10 cellular contexts compared by ENCODE assay signal in the genomic region with DNA sequence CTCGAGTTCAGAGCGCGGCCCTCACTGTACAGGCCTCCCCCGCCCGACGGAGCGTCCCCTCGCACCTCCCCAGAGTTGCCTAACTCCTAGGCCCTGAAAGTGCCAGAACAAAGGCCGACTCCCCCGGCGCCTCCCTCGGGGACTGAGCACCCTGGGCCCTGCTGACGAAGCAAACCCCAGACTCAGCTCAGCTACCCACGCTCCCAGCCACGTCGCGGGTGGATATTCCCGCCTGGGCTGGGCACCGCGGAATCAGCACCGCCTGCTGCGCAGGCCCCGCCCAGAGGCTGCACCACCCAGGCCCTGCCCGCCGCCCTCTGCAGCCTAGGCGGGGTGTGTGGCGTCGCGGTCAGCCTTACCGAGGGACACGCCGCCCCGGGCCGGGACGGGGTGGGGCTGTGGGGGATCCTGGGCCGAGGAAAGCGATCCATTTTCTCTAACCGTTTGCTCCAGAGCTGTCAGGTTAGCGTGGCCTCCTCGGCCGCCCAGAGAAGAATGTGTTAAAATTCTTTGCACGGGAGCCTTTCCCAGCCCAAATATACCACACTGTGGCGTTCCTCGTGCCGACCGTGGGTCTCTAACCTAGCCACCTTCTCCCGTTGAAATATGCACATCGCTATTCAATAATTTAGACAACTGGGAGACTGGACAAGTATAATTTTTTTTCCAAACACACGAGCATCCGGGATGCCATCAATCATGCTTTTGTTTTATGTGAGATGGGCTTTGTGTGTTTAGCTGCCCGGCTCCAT. TPM values are rescaled to one million over a fixed set of nuclear protein-coding genes. Genes with fewer than 3 reads are reported as not detected.
DNase-seq lines count a peak whose midpoint lies in the region; ATAC-seq, FAIRE-seq and TF ChIP-seq lines count a peak whose summit lies in the region.
"Had no signal": no experiment of that assay in that cellular context is flagged by ENCODE, and none has a peak within 500 bp of the region (broad histone marks: within the 10 kb centered on the region; RNA-seq: fewer than 3 reads in every experiment).

No MANE protein-coding gene starts in this region.

- H3K4me3 ChIP-seq in H1 (ENCODE audit: extremely low read depth in 1 of 4, insufficient read depth in 2 of 4, low read depth in 3 of 4, low read length in 4 of 4) (peak overlapping the region in 2 of 4 experiments; percentile 7 to 38; a peak in 4 of 8 replicates), neural cell (ENCODE audit: low read length) (no peak overlapping the region), small intestine (ENCODE audit: low read depth in 1 of 2, low read length in 2 of 2) (peak overlapping the region in 1 of 2 donors; percentile 8)

- WGBS in H1 (ENCODE audit: extremely low coverage in 1 of 2, insufficient coverage in 1 of 2, insufficient read length in 1 of 2, insufficient replicate concordance in 2 of 2, low coverage in 1 of 2, low lambda C conversion rate in 2 of 2, missing lambda C conversion rate in 1 of 2), 2 experiments: 3% methylated on average over 46 of the region's 51 CpGs; no CpG with 5 or more reads in 1 of the 2 experiments
- WGBS in small intestine, 3 donors: 3 to 11% (median 3%) methylated on average over 51 of the region's 51 CpGs

- H2AFZ ChIP-seq in H1 (ENCODE audit: low read length): no peak overlapping the region
- no peak overlapping the region for H2AFZ ChIP-seq in neural cell (ENCODE audit: low read depth, low read length)

- H2BK120ac ChIP-seq in H1 (replicated peaks; ENCODE audit: low read depth, low read length): no peak overlapping the region

- H2BK20ac ChIP-seq in H1 (ENCODE audit: low read length): no peak overlapping the region

- no peak overlapping the region for H3K56ac ChIP-seq in H1 (replicated peaks; ENCODE audit: insufficient read length, low read depth, low read length)

- no peak for TF ChIP-seq POLR2A in H1 (IDR thresholded peaks at IDR 0.05; ENCODE audit: control extremely low read depth in 1 of 2, low read depth in 2 of 2, low read length in 2 of 2)

- H3K27me3 ChIP-seq in H1 (replicated peaks in 1 of 4; ENCODE audit: control insufficient read depth in 3 of 4, extremely low read depth in 1 of 4, insufficient read depth in 3 of 4, low read length in 3 of 4): peaks cover 76 to 86% (median 83%) of the 10 kb centered on the region in 4 experiments
- peaks cover 82% of the 10 kb centered on the region for H3K27me3 ChIP-seq in neural cell (ENCODE audit: insufficient read depth, low read depth, low read length)
- peaks cover 15 to 64% of the 10 kb centered on the region in 2 donors for H3K27me3 ChIP-seq in small intestine (ENCODE audit: control insufficient read depth in 2 of 2, insufficient read depth in 2 of 2, low read length in 2 of 2)

- TF ChIP-seq RAD21 in H1 (IDR thresholded peaks at IDR 0.05 in 1 of 2, conservative IDR thresholded peaks at IDR 0.05 in 1 of 2; ENCODE audit: low read depth in 2 of 2, low read length in 2 of 2): no peak
- no peak for TF ChIP-seq RAD21 in neural cell (conservative IDR thresholded peaks at IDR 0.05)

- H3K18ac ChIP-seq in H1 (ENCODE audit: extremely low read depth, low read length): peak overlapping the region; percentile 29; the same call in 1 of the 2 replicates

- no peak overlapping the region for H4K91ac ChIP-seq in H1 (replicated peaks; ENCODE audit: insufficient read length, low read length)

- peaks cover 8 to 39% (median 24%) of the 10 kb centered on the region in 4 experiments for H3K4me1 ChIP-seq in H1 (replicated peaks in 1 of 4; ENCODE audit: control insufficient read depth in 3 of 4, insufficient read depth in 4 of 4, low read length in 3 of 4)
- H3K4me1 ChIP-seq in small intestine (ENCODE audit: control insufficient read depth in 2 of 2, insufficient read depth in 1 of 2, low read depth in 1 of 2, low read length in 1 of 2): no peaks in the 10 kb centered on the region

- H3K4me2 ChIP-seq in H1 (ENCODE audit: insufficient read depth in 1 of 2, low read depth in 2 of 2, low read length in 2 of 2) (peak overlapping the region; percentile 53 to 83), neural cell (ENCODE audit: low read length) (no peak overlapping the region)

- no peaks in the 10 kb centered on the region for H3F3A ChIP-seq in neural cell (ENCODE audit: insufficient read depth, low read length, poor library complexity, severe bottlenecking)

- no peak for TF ChIP-seq CTCF in H1 (IDR thresholded peaks at IDR 0.05; ENCODE audit: control extremely low read depth in 1 of 3, insufficient read depth in 1 of 3, low read depth in 1 of 3, low read length in 3 of 3)
- TF ChIP-seq CTCF in neural cell (IDR thresholded peaks at IDR 0.05; ENCODE audit: poor library complexity, severe bottlenecking): no peak

- H3K14ac ChIP-seq in H1 (ENCODE audit: insufficient read length): no peak overlapping the region

- no peak overlapping the region for H2BK5ac ChIP-seq in H1 (ENCODE audit: low read depth, low read length)

- H3K9ac ChIP-seq in H1 (replicated peaks in 1 of 4; ENCODE audit: extremely low read depth in 1 of 4, low read depth in 3 of 4, low read length in 3 of 4) (no peak overlapping the region), neural cell (ENCODE audit: low read length) (no peak overlapping the region)

- no peak overlapping the region for H2AK5ac ChIP-seq in H1 (ENCODE audit: low read depth, low read length)

- H2BK12ac ChIP-seq in H1 (ENCODE audit: low read depth, low read length): peak overlapping the region; percentile 55; the same call in 1 of the 2 replicates

- no peak overlapping the region for H2BK15ac ChIP-seq in H1 (ENCODE audit: low read length)

- DNase-seq in EL: peak; percentile 66
- peak; percentile 80 for DNase-seq in M059J (ENCODE audit: low read depth)
- DNase-seq in H1 (ENCODE audit: low read depth in 1 of 2, low spot score in 2 of 2): no peak
- DNase-seq in small intestine: no peak
- DNase-seq in MV-4-11 (lab: John Stamatoyannopoulos, UW): no peak
- no peak for DNase-seq in GM19239 (ENCODE audit: insufficient read length, low spot score)
- DNase-seq: activated T-cell treated with anti-CD3 and anti-CD28 coated beads for 4 hours, Karpas-422 had no signal

- POLR2A ChIA-PET in H1 (lab: Charles Lee; ENCODE audit: partially characterized antibody): interaction anchor here (0.6 to 1.5 kb wide), 4 partner anchors 31 to 1893 kb away, joined by 3 to 5 read pairs (median 3); a partner anchor contains a TSS

- H4K20me1 ChIP-seq in H1 (replicated peaks in 1 of 2; ENCODE audit: control insufficient read depth in 1 of 2, insufficient read depth in 2 of 2, low read length in 2 of 2) (peaks cover 9 to 14% of the 10 kb centered on the region in 2 experiments), neural cell (ENCODE audit: insufficient read depth) (no peaks in the 10 kb centered on the region)

- FAIRE-seq in H1 (lab: Jason Lieb, UNC) (no peak), small intestine (lab: Jason Lieb, UNC) (no peak), GM19239 (lab: Jason Lieb, UNC) (no peak)

- ATAC-seq in GM19452 (IDR thresholded peaks at IDR 0.05; ENCODE audit: unreplicated experiment): no peak

- no peaks in the 10 kb centered on the region for H3K9me2 ChIP-seq in neural cell (ENCODE audit: insufficient read depth, low read length)

- no peaks in the 10 kb centered on the region for H3K79me1 ChIP-seq in H1 (ENCODE audit: low read depth, low read length)

- peaks cover 0 to 10% (median 0%) of the 10 kb centered on the region in 4 experiments; a peak in 1 of 8 replicates for H3K36me3 ChIP-seq in H1 (ENCODE audit: control insufficient read depth in 2 of 4, insufficient read depth in 4 of 4, low read length in 3 of 4)
- H3K36me3 ChIP-seq in neural cell (ENCODE audit: insufficient read depth, low read length): no peaks in the 10 kb centered on the region
- no peaks in the 10 kb centered on the region for H3K36me3 ChIP-seq in small intestine (ENCODE audit: control insufficient read depth in 2 of 2, insufficient read depth in 2 of 2, low read length in 2 of 2)

- no peak overlapping the region for H4K5ac ChIP-seq in H1 (ENCODE audit: insufficient read length, low read depth, low read length)

- H3K4ac ChIP-seq in H1 (replicated peaks; ENCODE audit: insufficient read length, low read depth, low read length): no peak overlapping the region

- no peak overlapping the region for H3K23ac ChIP-seq in H1 (ENCODE audit: insufficient read length)

- TF ChIP-seq EP300 in H1 (IDR thresholded peaks at IDR 0.05; ENCODE audit: borderline replicate concordance in 1 of 2, low read depth in 2 of 2, low read length in 2 of 2): no peak
- TF ChIP-seq EP300 in neural cell (conservative IDR thresholded peaks at IDR 0.05; ENCODE audit: poor library complexity, severe bottlenecking): no peak

- no peaks in the 10 kb centered on the region for H3K79me2 ChIP-seq in H1 (ENCODE audit: control insufficient read depth in 1 of 2, insufficient read depth in 2 of 2, low read length in 2 of 2)
- no peaks in the 10 kb centered on the region for H3K79me2 ChIP-seq in neural cell (replicated peaks; ENCODE audit: insufficient read depth, low read length)

- peak overlapping the region; percentile 9; the same call in 1 of the 2 replicates for H4K8ac ChIP-seq in H1 (ENCODE audit: extremely low read depth, insufficient read depth, low read length)

- H3K23me2 ChIP-seq in H1 (ENCODE audit: low read depth, low read length): no peaks in the 10 kb centered on the region; the same call in 1 of the 2 replicates

- H3K9me3 ChIP-seq in H1 (ENCODE audit: insufficient read depth in 2 of 2, low read depth in 1 of 2, low read length in 1 of 2) (no peaks in the 10 kb centered on the region), neural cell (ENCODE audit: low read length) (no peaks in the 10 kb centered on the region), small intestine (ENCODE audit: control insufficient read depth, low read depth) (peaks cover 3% of the 10 kb centered on the region)

- CTCF ChIA-PET in H1 (lab: Charles Lee; ENCODE audit: partially characterized antibody): interaction anchor here (1.1 to 17.2 kb wide), 5 partner anchors 11 to 347 kb away, joined by 3 to 365 read pairs (median 3); a partner anchor contains a TSS

- H3K27ac ChIP-seq in H1 (ENCODE audit: low read depth, low read length) (no peak overlapping the region), neural cell (ENCODE audit: low read length) (no peak overlapping the region), small intestine (ENCODE audit: low read depth in 1 of 2, low read length in 1 of 2) (no peak overlapping the region)

RNA-seq across cellular contexts. Expression of a gene that starts 31.4 kb away (rescaled TPM):
- total RNA-seq in M059J (2014; rRNA removed; shearing (Covaris generic)): 10.8 and 26.6 TPM in 2 replicates
- 0.10 TPM in 1 of 2 replicates, not detected in the other for total RNA-seq in H1 (2021; fragmentation: NEBNext Ultra II Directional; extraction: Animal tissue kit (Norgen Biotek cat#: 25700))
- polyA plus RNA-seq in H1 (2011; rRNA removed): 0.23 and 0.24 TPM in 2 replicates
- polyA plus RNA-seq in H1 (2011; cell fraction: cytosol; rRNA removed): 0.12 TPM
- polyA plus RNA-seq in H1 (2011; cell fraction: nucleus; rRNA removed): 0.24 TPM
- polyA plus RNA-seq in H1 (2012, experiment 1 of 2): 0.25 to 0.49 TPM (median 0.33 TPM) in 4 replicates
- polyA plus RNA-seq in H1 (2012, experiment 2 of 2): 0.30 TPM
- polyA plus RNA-seq in H1 (2013, experiment 1 of 2): 0.08 TPM
- 0.07 TPM for polyA plus RNA-seq in H1 (2013, experiment 2 of 2)
- 0.41 TPM in 1 of 2 replicates, not detected in the other for polyA minus RNA-seq in H1 (2011; rRNA and poly(A)+ RNA removed)
- polyA minus RNA-seq in H1 (2011; cell fraction: cytosol; rRNA and poly(A)+ RNA removed): 2.3 TPM
- polyA minus RNA-seq in H1 (2011; cell fraction: nucleus; rRNA and poly(A)+ RNA removed): 1.1 TPM
- 0.78 TPM in 1 of 2 replicates, not detected in the other for polyA plus RNA-seq in neural cell
- polyA minus RNA-seq in neural cell: not detected in 2 replicates
- polyA plus RNA-seq in small intestine: under 1 TPM in 1 of 3 donors, not detected in 2; 0.19 TPM

Comparison
In these comparisons a context has a peak if more than half of its experiments do, and no peak if none do; other contexts are left out.
1. DNase-seq: peak in EL (single experiment) and M059J (single experiment); none in H1 (0 of 2), small intestine (single experiment), MV-4-11 (single experiment) and GM19239 (single experiment).